8 cellular contexts compared by ENCODE assay signal in genomic region chr2:170930132-170931109, GRCh38. TPM values are rescaled to one million over a fixed set of nuclear protein-coding genes. Genes with fewer than 3 reads are reported as not detected.
DNase-seq lines count a peak whose midpoint lies in the region; ATAC-seq and TF ChIP-seq lines count a peak whose summit lies in the region.

No MANE protein-coding gene starts in this region.

- intact Hi-C loops in activated CD4-positive, alpha-beta memory T cell treated with anti-CD3 and anti-CD28 coated beads for 36 hours (cut with micrococcal nuclease) = loop anchor here (1.0 kb wide), 3 partner anchors 43 to 486 kb away; no protein-coding TSS in a partner anchor
- intact Hi-C loops in thyroid gland (cut with DNase I) = no loop called here

- peak; percentile 55 for DNase-seq in NCI-H2107 treated with DMSO at 0.1 percent for 48 hours (lab: John Stamatoyannopoulos, UW; ENCODE audit: unreplicated experiment)
- no peak for DNase-seq in NCI-H2107 (lab: John Stamatoyannopoulos, UW)
- peak; percentile 52 for DNase-seq in NCI-H345 (lab: John Stamatoyannopoulos, UW)
- DNase-seq in activated CD4-positive, alpha-beta memory T cell treated with anti-CD3 and anti-CD28 coated beads for 36 hours = peak; percentile 79
- DNase-seq in endodermal cell = peak; percentile 69
- DNase-seq in thyroid gland = peak; percentile 17 to 24

- H3K9me3 Mint-ChIP-seq in activated CD4-positive, alpha-beta memory T cell treated with anti-CD3 and anti-CD28 coated beads for 36 hours = no peaks in the 10 kb centered on the region
- peaks cover 13% of the 10 kb centered on the region for H3K9me3 Mint-ChIP-seq in endodermal cell
- H3K9me3 Mint-ChIP-seq in nephron = peaks cover 3% of the 10 kb centered on the region

- POLR2A ChIA-PET in activated CD4-positive, alpha-beta memory T cell treated with anti-CD3 and anti-CD28 coated beads for 36 hours (lab: Charles Lee) = interaction anchor here (1.1 to 2.4 kb wide), 6 partner anchors 11 to 964 kb away, joined by 3 to 13 read pairs (median 6); partner anchors contain the start of genes DCAF17, METTL8 and SLC25A12

- no peaks in the 10 kb centered on the region for H3K27me3 Mint-ChIP-seq in activated CD4-positive, alpha-beta memory T cell treated with anti-CD3 and anti-CD28 coated beads for 36 hours
- H3K27me3 Mint-ChIP-seq in endodermal cell (ENCODE audit: insufficient read depth) (no peaks in the 10 kb centered on the region), nephron (ENCODE audit: low read depth) (peaks cover 4% of the 10 kb centered on the region)

- WGBS in endodermal cell (ENCODE audit: insufficient coverage in 1 of 2, insufficient read length in 1 of 2), 2 experiments = 10 to 23% methylated on average over 5 to 15 of the region's 18 CpGs
- WGBS in thyroid gland, 2 donors = 14 to 15% methylated on average over 18 of the region's 18 CpGs

- no peak for TF ChIP-seq POLR2A in thyroid gland (IDR thresholded peaks at IDR 0.05)

- H3K4me3 Mint-ChIP-seq in activated CD4-positive, alpha-beta memory T cell treated with anti-CD3 and anti-CD28 coated beads for 36 hours = peak overlapping the region; percentile 97
- H3K4me3 Mint-ChIP-seq in endodermal cell = peak overlapping the region; percentile 89
- peak overlapping the region; percentile 91 to 98 (median 96) for H3K4me3 Mint-ChIP-seq in nephron

- H3K9me3 ChIP-seq in endodermal cell (ENCODE audit: control insufficient read depth, low read length) (peaks cover 5% of the 10 kb centered on the region), thyroid gland (no peaks in the 10 kb centered on the region)

- H3K36me3 Mint-ChIP-seq in activated CD4-positive, alpha-beta memory T cell treated with anti-CD3 and anti-CD28 coated beads for 36 hours = peaks cover 12% of the 10 kb centered on the region
- peaks cover 18% of the 10 kb centered on the region for H3K36me3 Mint-ChIP-seq in endodermal cell (ENCODE audit: low read depth)
- peaks cover 4% of the 10 kb centered on the region for H3K36me3 Mint-ChIP-seq in nephron (ENCODE audit: low read depth)

- H3K9ac ChIP-seq in endodermal cell (ENCODE audit: extremely low read depth, low read length, poor library complexity, severe bottlenecking) = peak overlapping the region; percentile 98

- CTCF ChIA-PET in activated CD4-positive, alpha-beta memory T cell treated with anti-CD3 and anti-CD28 coated beads for 36 hours (lab: Charles Lee) = interaction anchor here (0.6 to 4.3 kb wide), 12 partner anchors 8 to 503 kb away, joined by 3 to 20 read pairs (median 11); partner anchors contain the start of genes DCAF17 and METTL8

- ATAC-seq in HG03064 (IDR thresholded peaks at IDR 0.05; ENCODE audit: low read depth, unreplicated experiment) = peak; percentile 21

- H3K4me3 ChIP-seq in endodermal cell (ENCODE audit: low read length) = peak overlapping the region; percentile 99
- peak overlapping the region; percentile 71 to 94 (median 81) for H3K4me3 ChIP-seq in thyroid gland (replicated peaks in 1 of 3)

- peaks cover 21% of the 10 kb centered on the region for H3K36me3 ChIP-seq in endodermal cell (ENCODE audit: control insufficient read depth, insufficient read depth, low read length)
- no peaks in the 10 kb centered on the region for H3K36me3 ChIP-seq in thyroid gland

- H3K4me1 Mint-ChIP-seq in activated CD4-positive, alpha-beta memory T cell treated with anti-CD3 and anti-CD28 coated beads for 36 hours (ENCODE audit: low read depth) = peaks cover 38% of the 10 kb centered on the region
- peaks cover 25% of the 10 kb centered on the region for H3K4me1 Mint-ChIP-seq in endodermal cell
- peaks cover 44% of the 10 kb centered on the region for H3K4me1 Mint-ChIP-seq in nephron

- H3K27ac ChIP-seq in endodermal cell (ENCODE audit: low read depth, low read length) = peak overlapping the region; percentile 88
- H3K27ac ChIP-seq in thyroid gland = peak overlapping the region; percentile 84 to 92 (median 89)

- H3K27ac Mint-ChIP-seq in activated CD4-positive, alpha-beta memory T cell treated with anti-CD3 and anti-CD28 coated beads for 36 hours = peak overlapping the region; percentile 96
- peak overlapping the region; percentile 95 for H3K27ac Mint-ChIP-seq in endodermal cell
- peak overlapping the region; percentile 97 to 98 (median 97) for H3K27ac Mint-ChIP-seq in nephron

- no peaks in the 10 kb centered on the region for H3K27me3 ChIP-seq in endodermal cell (ENCODE audit: control insufficient read depth, insufficient read depth, low read length, poor library complexity, severe bottlenecking)
- no peaks in the 10 kb centered on the region for H3K27me3 ChIP-seq in thyroid gland

- TF ChIP-seq CTCF in endodermal cell (conservative IDR thresholded peaks at IDR 0.05) (no peak), nephron (IDR thresholded peaks at IDR 0.05; ENCODE audit: unreplicated experiment in 3 of 3) (no peak), thyroid gland (IDR thresholded peaks at IDR 0.05) (no peak)

- no peaks in the 10 kb centered on the region for H3K4me1 ChIP-seq in endodermal cell (ENCODE audit: control insufficient read depth, insufficient read depth, low read length)
- H3K4me1 ChIP-seq in thyroid gland = peaks cover 15 to 27% of the 10 kb centered on the region in 2 donors

RNA-seq across cellular contexts. Expression of gene GORASP2, which starts 1.4 kb away (rescaled TPM):
- 10 to 100 TPM; 64.5 to 73.7 TPM for total RNA-seq in activated CD4-positive, alpha-beta memory T cell treated with anti-CD3 and anti-CD28 coated beads for 36 hours
- total RNA-seq in endodermal cell (100 to 1,000 TPM in 1 of 2 donors, 10 to 100 TPM in 1; 90.9 to 104 TPM), thyroid gland (100 to 1,000 TPM in 1 of 4 donors, 10 to 100 TPM in 3; 79.6 to 114 (median 87.1) TPM)
- polyA plus RNA-seq in endodermal cell (2013, experiment 1 of 2) = 75.2 TPM
- 72.3 TPM for polyA plus RNA-seq in endodermal cell (2013, experiment 2 of 2)
